In genomic region chr4:138831943-138832342, GRCh38 we compare ENCODE assay signal across 1 cellular context.
TF ChIP-seq lines count a peak whose summit lies in the region.

No MANE protein-coding gene starts in this region.

TF ChIP-seq in H1, 55 proteins besides CTCF, POLR2A, EP300 and RAD21:
- TF ChIP-seq JUN (IDR thresholded peaks at IDR 0.05; ENCODE audit: low read depth, low read length): no peak
- TF ChIP-seq CREB1 (IDR thresholded peaks at IDR 0.05): no peak
- TF ChIP-seq NANOG (IDR thresholded peaks at IDR 0.05; ENCODE audit: insufficient read depth, low read depth, low read length, poor library complexity, severe bottlenecking): no peak
- no peak for TF ChIP-seq ZNF274 (IDR thresholded peaks at IDR 0.05; ENCODE audit: borderline replicate concordance, extremely low read depth, low read length)
- TF ChIP-seq EZH2 (IDR thresholded peaks at IDR 0.05; ENCODE audit: low read depth, low read length, severe bottlenecking): no peak
- TF ChIP-seq TAF1 (IDR thresholded peaks at IDR 0.05; ENCODE audit: low read depth, low read length): no peak
- TF ChIP-seq, protein P1, sequence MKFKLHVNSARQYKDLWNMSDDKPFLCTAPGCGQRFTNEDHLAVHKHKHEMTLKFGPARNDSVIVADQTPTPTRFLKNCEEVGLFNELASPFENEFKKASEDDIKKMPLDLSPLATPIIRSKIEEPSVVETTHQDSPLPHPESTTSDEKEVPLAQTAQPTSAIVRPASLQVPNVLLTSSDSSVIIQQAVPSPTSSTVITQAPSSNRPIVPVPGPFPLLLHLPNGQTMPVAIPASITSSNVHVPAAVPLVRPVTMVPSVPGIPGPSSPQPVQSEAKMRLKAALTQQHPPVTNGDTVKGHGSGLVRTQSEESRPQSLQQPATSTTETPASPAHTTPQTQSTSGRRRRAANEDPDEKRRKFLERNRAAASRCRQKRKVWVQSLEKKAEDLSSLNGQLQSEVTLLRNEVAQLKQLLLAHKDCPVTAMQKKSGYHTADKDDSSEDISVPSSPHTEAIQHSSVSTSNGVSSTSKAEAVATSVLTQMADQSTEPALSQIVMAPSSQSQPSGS (IDR thresholded peaks at IDR 0.05; ENCODE audit: low read length): no peak
- no peak for TF ChIP-seq TEAD4 (IDR thresholded peaks at IDR 0.05; ENCODE audit: low read depth, low read length)
- no peak for TF ChIP-seq SP2 (IDR thresholded peaks at IDR 0.05; ENCODE audit: low read length)
- no peak for TF ChIP-seq SAP30 (IDR thresholded peaks at IDR 0.05; ENCODE audit: insufficient read depth, insufficient replicate concordance, low read length)
- no peak for TF ChIP-seq SUZ12 (IDR thresholded peaks at IDR 0.05; ENCODE audit: low read length)
